1 cellular context compared by ENCODE assay signal in the genomic region with DNA sequence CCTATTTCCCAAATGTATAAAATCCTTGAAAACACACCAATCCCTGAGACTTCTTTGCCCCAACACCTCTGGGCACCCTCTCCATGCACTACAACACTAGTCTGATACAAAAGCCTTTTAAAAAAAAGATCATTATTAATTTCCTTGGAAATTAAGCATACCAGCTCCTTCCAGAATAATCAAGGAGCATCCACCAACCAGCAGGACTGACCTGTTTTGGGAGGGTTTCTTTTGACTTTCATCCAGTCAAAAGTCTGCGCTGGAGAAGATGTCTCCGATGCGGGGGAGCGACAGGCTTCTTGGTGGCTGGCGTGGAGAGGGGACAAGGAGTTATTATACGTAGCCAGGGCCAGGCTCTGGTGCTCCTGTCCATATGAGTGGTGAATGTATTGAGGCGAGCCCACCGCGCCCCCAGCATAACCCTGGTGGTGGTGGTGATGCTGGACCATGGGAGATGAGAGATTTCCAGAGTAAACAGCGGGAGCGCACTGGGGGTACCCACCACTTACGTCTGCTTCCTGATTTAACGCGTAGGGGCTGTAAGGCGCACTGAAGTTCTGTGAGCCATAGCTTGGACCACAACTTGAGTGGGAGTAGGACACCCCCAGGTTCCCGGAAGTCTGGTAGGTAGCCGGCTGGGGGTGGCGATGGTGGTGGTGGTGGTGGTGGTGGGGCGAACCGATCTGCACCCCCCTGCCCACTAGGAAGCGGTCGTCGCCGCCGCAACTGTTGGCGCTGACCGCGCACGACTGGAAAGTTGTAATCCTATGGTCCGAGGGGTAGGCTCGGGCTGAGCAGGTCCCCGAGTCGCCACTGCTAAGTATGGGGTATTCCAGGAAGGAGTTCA.
TF ChIP-seq lines count a peak whose summit lies in the region.

No MANE protein-coding gene starts in this region.

TF ChIP-seq in IMR-90, 13 proteins besides CTCF, POLR2A, EP300 and RAD21:
- TF ChIP-seq MAFK (IDR thresholded peaks at IDR 0.05; ENCODE audit: low read depth, low read length) (no peak), MAZ (IDR thresholded peaks at IDR 0.05; ENCODE audit: borderline replicate concordance, low read depth, low read length) (no peak), NFE2L2 (IDR thresholded peaks at IDR 0.05; ENCODE audit: low read depth, low read length) (no peak), RFX5 (IDR thresholded peaks at IDR 0.05; ENCODE audit: low read depth, low read length) (no peak), SMC3 (IDR thresholded peaks at IDR 0.05; ENCODE audit: low read depth, low read length) (no peak), MXI1 (IDR thresholded peaks at IDR 0.05; ENCODE audit: borderline replicate concordance, low read depth, low read length) (no peak)
- TF ChIP-seq, protein P1, sequence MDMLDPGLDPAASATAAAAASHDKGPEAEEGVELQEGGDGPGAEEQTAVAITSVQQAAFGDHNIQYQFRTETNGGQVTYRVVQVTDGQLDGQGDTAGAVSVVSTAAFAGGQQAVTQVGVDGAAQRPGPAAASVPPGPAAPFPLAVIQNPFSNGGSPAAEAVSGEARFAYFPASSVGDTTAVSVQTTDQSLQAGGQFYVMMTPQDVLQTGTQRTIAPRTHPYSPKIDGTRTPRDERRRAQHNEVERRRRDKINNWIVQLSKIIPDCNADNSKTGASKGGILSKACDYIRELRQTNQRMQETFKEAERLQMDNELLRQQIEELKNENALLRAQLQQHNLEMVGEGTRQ (IDR thresholded peaks at IDR 0.05; ENCODE audit: low read depth, low read length): no peak
- TF ChIP-seq, protein P2, sequence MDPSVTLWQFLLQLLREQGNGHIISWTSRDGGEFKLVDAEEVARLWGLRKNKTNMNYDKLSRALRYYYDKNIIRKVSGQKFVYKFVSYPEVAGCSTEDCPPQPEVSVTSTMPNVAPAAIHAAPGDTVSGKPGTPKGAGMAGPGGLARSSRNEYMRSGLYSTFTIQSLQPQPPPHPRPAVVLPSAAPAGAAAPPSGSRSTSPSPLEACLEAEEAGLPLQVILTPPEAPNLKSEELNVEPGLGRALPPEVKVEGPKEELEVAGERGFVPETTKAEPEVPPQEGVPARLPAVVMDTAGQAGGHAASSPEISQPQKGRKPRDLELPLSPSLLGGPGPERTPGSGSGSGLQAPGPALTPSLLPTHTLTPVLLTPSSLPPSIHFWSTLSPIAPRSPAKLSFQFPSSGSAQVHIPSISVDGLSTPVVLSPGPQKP (IDR thresholded peaks at IDR 0.05; ENCODE audit: borderline replicate concordance, low read depth, low read length): no peak
